Comparison of ENCODE assay signal across 1 cellular context in genomic region chr4:52664479-52664878, GRCh38.
TF ChIP-seq lines count a peak whose summit lies in the region.

No MANE protein-coding gene starts in this region.

TF ChIP-seq in WTC11, 78 proteins besides CTCF, POLR2A, EP300 and RAD21 (continued from another document):
- no peak for TF ChIP-seq AFF4 (CRISPR knock-in tag; IDR thresholded peaks at IDR 0.05; ENCODE audit: borderline replicate concordance)
- TF ChIP-seq ZNF317 (CRISPR knock-in tag; IDR thresholded peaks at IDR 0.05; ENCODE audit: borderline replicate concordance, low read depth): no peak
- no peak for TF ChIP-seq TCF7 (CRISPR knock-in tag; IDR thresholded peaks at IDR 0.05; ENCODE audit: low read depth)
TF ChIP-seq in WTC11: peak in this region for 0.
